Comparison of ENCODE assay signal across 12 cellular contexts in genomic region chr12:75585309-75585708, GRCh38.
DNase-seq lines count a peak whose midpoint lies in the region; ATAC-seq and TF ChIP-seq lines count a peak whose summit lies in the region.
"Had no signal": no experiment of that assay in that cellular context is flagged by ENCODE, and none has a peak within 500 bp of the region (broad histone marks: within the 10 kb centered on the region; RNA-seq: fewer than 3 reads in every experiment).

No MANE protein-coding gene starts in this region.

- CTCF ChIA-PET in HCT116 (lab: Charles Lee), result no interaction called here

- TF ChIP-seq CTCF in HCT116 (IDR thresholded peaks at IDR 0.05 in 2 of 3, conservative IDR thresholded peaks at IDR 0.05 in 1 of 3; ENCODE audit: borderline replicate concordance in 1 of 3, insufficient read depth in 1 of 3, low read depth in 2 of 3, low read length in 2 of 3) (no peak), BE2C (IDR thresholded peaks at IDR 0.05; ENCODE audit: low read depth, low read length) (no peak), GM23338 (conservative IDR thresholded peaks at IDR 0.05; ENCODE audit: low read depth in 2 of 2) (no peak), thyroid gland (IDR thresholded peaks at IDR 0.05) (no peak)

- H4K20me1 ChIP-seq in HCT116 (ENCODE audit: insufficient read depth) (no peaks in the 10 kb centered on the region), GM23338 (replicated peaks; ENCODE audit: insufficient read depth) (no peaks in the 10 kb centered on the region)

- H3K27me3 ChIP-seq in HCT116 (ENCODE audit: insufficient read depth, low read length) (no peaks in the 10 kb centered on the region), skeletal muscle satellite cell (ENCODE audit: control insufficient read depth, insufficient read depth, low read length) (no peaks in the 10 kb centered on the region), BE2C (no peaks in the 10 kb centered on the region), GM23338 (ENCODE audit: insufficient read depth) (no peaks in the 10 kb centered on the region), thyroid gland (no peaks in the 10 kb centered on the region)

- H3K4me1 ChIP-seq in HCT116 (ENCODE audit: control insufficient read depth in 1 of 2, insufficient read depth in 2 of 2, low read length in 2 of 2) (peaks cover 10 to 23% of the 10 kb centered on the region in 2 experiments), skeletal muscle satellite cell (ENCODE audit: control insufficient read depth, insufficient read depth, low read length) (peaks cover 31% of the 10 kb centered on the region), BE2C (no peaks in the 10 kb centered on the region), GM23338 (ENCODE audit: insufficient read depth) (no peaks in the 10 kb centered on the region), thyroid gland (no peaks in the 10 kb centered on the region)

- H3K4me3 Mint-ChIP-seq in GM23338, result no peak overlapping the region

- no peak for TF ChIP-seq RAD21 in HCT116 (IDR thresholded peaks at IDR 0.05; ENCODE audit: low read depth)

- 90 to 91% methylated on average over 4 of the region's 4 CpGs for whole genome bisulfite sequencing in thyroid gland, 2 donors

- peak; percentile 19 for DNase-seq in HCT116 (ENCODE audit: low read depth, low spot score)
- DNase-seq in SK-MEL-5 (ENCODE audit: low read depth, low spot score), result peak; percentile 57
- peak; percentile 73 for DNase-seq in fibroblast of peridontal ligament (ENCODE audit: extremely low read depth)
- DNase-seq in BE2C, result no peak
- DNase-seq in GM23338 (ENCODE audit: low spot score), result no peak
- DNase-seq in thyroid gland, result no peak
- DNase-seq: aorta, DND-41, Right ventricle myocardium superior had no signal

- no peak overlapping the region for H3K9ac ChIP-seq in HCT116 (ENCODE audit: low read length)
- no peak overlapping the region for H3K9ac ChIP-seq in skeletal muscle satellite cell (ENCODE audit: low read depth, low read length)

- peak overlapping the region; percentile 69 for H2AFZ ChIP-seq in HCT116 (ENCODE audit: low read depth, low read length, poor library complexity, severe bottlenecking)
- no peak overlapping the region for H2AFZ ChIP-seq in GM23338

- no peaks in the 10 kb centered on the region for H3K9me3 ChIP-seq in HCT116 (ENCODE audit: control insufficient read depth in 1 of 2, insufficient read depth in 1 of 2, low read depth in 1 of 2, low read length in 2 of 2)
- H3K9me3 ChIP-seq in skeletal muscle satellite cell (replicated peaks; ENCODE audit: low read length), result no peaks in the 10 kb centered on the region
- no peaks in the 10 kb centered on the region for H3K9me3 ChIP-seq in BE2C
- H3K9me3 ChIP-seq in thyroid gland, result no peaks in the 10 kb centered on the region

- no peaks in the 10 kb centered on the region for H3F3A ChIP-seq in GM23338 (replicated peaks; ENCODE audit: low read depth)

- peak overlapping the region; percentile 51 for H3K4me2 ChIP-seq in HCT116 (ENCODE audit: low read length)
- peak overlapping the region; percentile 45 for H3K4me2 ChIP-seq in skeletal muscle satellite cell (ENCODE audit: low read length)
- no peak overlapping the region for H3K4me2 ChIP-seq in GM23338

- H3K4me1 Mint-ChIP-seq in GM23338, result no peaks in the 10 kb centered on the region

- H3K4me3 ChIP-seq in HCT116 (replicated peaks in 1 of 2; ENCODE audit: low read depth in 1 of 2, low read length in 2 of 2) (no peak overlapping the region), skeletal muscle satellite cell (ENCODE audit: low read length) (no peak overlapping the region), BE2C (ENCODE audit: low read depth, low read length) (no peak overlapping the region), GM23338 (no peak overlapping the region), thyroid gland (replicated peaks in 1 of 3) (no peak overlapping the region)

- H3K9me2 ChIP-seq in HCT116 (ENCODE audit: insufficient read depth) (no peaks in the 10 kb centered on the region), GM23338 (ENCODE audit: insufficient read depth) (no peaks in the 10 kb centered on the region)

- H3K36me3 ChIP-seq in HCT116 (ENCODE audit: control insufficient read depth in 1 of 2, insufficient read depth in 2 of 2, low read length in 2 of 2) (no peaks in the 10 kb centered on the region), skeletal muscle satellite cell (ENCODE audit: insufficient read depth, low read length) (no peaks in the 10 kb centered on the region), BE2C (no peaks in the 10 kb centered on the region), GM23338 (ENCODE audit: insufficient read depth) (no peaks in the 10 kb centered on the region), thyroid gland (no peaks in the 10 kb centered on the region)

- intact Hi-C loops in HCT116 (cut with micrococcal nuclease), result no loop called here
- intact Hi-C loops in thyroid gland (cut with DNase I), result no loop called here

- BruUV-seq in HCT116 (replicated peaks; lab: Mats Ljungman, UMichigan), result no TSS peak

- in situ Hi-C loops in SK-MEL-5 (cut with HindIII; ENCODE audit: low pct_unique_long_range_greater_than_20kb, low sequenced_read_pairs), result no loop called here

- POLR2A ChIA-PET in HCT116 (lab: Charles Lee), result no interaction called here

- H3K27me3 Mint-ChIP-seq in GM23338 (ENCODE audit: insufficient read depth, low read depth, poor library complexity), result peaks cover 3% of the 10 kb centered on the region

- peak; percentile 87 for ATAC-seq in HCT116
- no peak for ATAC-seq in GM23338
- ATAC-seq in GM18861 (IDR thresholded peaks at IDR 0.05; ENCODE audit: unreplicated experiment), result no peak
- ATAC-seq: sciatic nerve had no signal

- RAD21 ChIA-PET in HCT116 (lab: Charles Lee; ENCODE audit: low non-redundant PET in 1 of 2, low total read pairs in 2 of 2, uncharacterized antibody in 2 of 2, unreplicated experiment in 2 of 2), result no interaction called here

- H3K79me2 ChIP-seq in HCT116 (ENCODE audit: insufficient read depth, low read length) (no peaks in the 10 kb centered on the region), GM23338 (replicated peaks; ENCODE audit: insufficient read depth) (no peaks in the 10 kb centered on the region)

- H3K27ac ChIP-seq in HCT116 (ENCODE audit: low read depth, low read length), result peak overlapping the region; percentile 25; the same call in 1 of the 2 replicates
- H3K27ac ChIP-seq in GM23338 (ENCODE audit: low read depth), result no peak overlapping the region
- no peak overlapping the region for H3K27ac ChIP-seq in thyroid gland

- no peak for TF ChIP-seq POLR2A in HCT116 (IDR thresholded peaks at IDR 0.05; ENCODE audit: borderline replicate concordance, extremely low read depth, insufficient read depth, insufficient read length)
- no peak for TF ChIP-seq POLR2A in thyroid gland (IDR thresholded peaks at IDR 0.05)

- H3K27ac Mint-ChIP-seq in GM23338, result no peak overlapping the region

- H3K36me3 Mint-ChIP-seq in GM23338 (ENCODE audit: low read depth), result no peaks in the 10 kb centered on the region

- no peaks in the 10 kb centered on the region for H3K9me3 Mint-ChIP-seq in GM23338

TF ChIP-seq in HCT116, 20 proteins besides CTCF, POLR2A, EP300 and RAD21:
- TF ChIP-seq SIN3A (IDR thresholded peaks at IDR 0.05; ENCODE audit: low read depth) (no peak), SP1 (IDR thresholded peaks at IDR 0.05; ENCODE audit: low read depth) (peak; percentile 53), CBX3 (IDR thresholded peaks at IDR 0.05; ENCODE audit: low read depth) (0 out of 2 replicates have a peak, but pooled peaks have one; percentile 31), JUND (IDR thresholded peaks at IDR 0.05) (peak; percentile 65), FOSL1 (IDR thresholded peaks at IDR 0.05; ENCODE audit: low read depth) (peak; percentile 71)

TF ChIP-seq in GM23338, 12 proteins besides CTCF, POLR2A, EP300 and RAD21 (continues in another document):
- TF ChIP-seq, protein P1, sequence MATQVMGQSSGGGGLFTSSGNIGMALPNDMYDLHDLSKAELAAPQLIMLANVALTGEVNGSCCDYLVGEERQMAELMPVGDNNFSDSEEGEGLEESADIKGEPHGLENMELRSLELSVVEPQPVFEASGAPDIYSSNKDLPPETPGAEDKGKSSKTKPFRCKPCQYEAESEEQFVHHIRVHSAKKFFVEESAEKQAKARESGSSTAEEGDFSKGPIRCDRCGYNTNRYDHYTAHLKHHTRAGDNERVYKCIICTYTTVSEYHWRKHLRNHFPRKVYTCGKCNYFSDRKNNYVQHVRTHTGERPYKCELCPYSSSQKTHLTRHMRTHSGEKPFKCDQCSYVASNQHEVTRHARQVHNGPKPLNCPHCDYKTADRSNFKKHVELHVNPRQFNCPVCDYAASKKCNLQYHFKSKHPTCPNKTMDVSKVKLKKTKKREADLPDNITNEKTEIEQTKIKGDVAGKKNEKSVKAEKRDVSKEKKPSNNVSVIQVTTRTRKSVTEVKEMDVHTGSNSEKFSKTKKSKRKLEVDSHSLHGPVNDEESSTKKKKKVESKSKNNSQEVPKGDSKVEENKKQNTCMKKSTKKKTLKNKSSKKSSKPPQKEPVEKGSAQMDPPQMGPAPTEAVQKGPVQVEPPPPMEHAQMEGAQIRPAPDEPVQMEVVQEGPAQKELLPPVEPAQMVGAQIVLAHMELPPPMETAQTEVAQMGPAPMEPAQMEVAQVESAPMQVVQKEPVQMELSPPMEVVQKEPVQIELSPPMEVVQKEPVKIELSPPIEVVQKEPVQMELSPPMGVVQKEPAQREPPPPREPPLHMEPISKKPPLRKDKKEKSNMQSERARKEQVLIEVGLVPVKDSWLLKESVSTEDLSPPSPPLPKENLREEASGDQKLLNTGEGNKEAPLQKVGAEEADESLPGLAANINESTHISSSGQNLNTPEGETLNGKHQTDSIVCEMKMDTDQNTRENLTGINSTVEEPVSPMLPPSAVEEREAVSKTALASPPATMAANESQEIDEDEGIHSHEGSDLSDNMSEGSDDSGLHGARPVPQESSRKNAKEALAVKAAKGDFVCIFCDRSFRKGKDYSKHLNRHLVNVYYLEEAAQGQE (IDR thresholded peaks at IDR 0.05; ENCODE audit: unreplicated experiment), result no peak
- no peak for TF ChIP-seq NANOG (IDR thresholded peaks at IDR 0.05; ENCODE audit: borderline replicate concordance)
- no peak for TF ChIP-seq EZH2phosphoT487 (IDR thresholded peaks at IDR 0.05; ENCODE audit: unreplicated experiment)
- TF ChIP-seq CREB1 (CRISPR knock-in tag; IDR thresholded peaks at IDR 0.05; ENCODE audit: low read depth), result no peak
- no peak for TF ChIP-seq EZH2 (IDR thresholded peaks at IDR 0.05; ENCODE audit: low read depth, unreplicated experiment)
- TF ChIP-seq STAT1 (IDR thresholded peaks at IDR 0.05; ENCODE audit: unreplicated experiment), result no peak
- TF ChIP-seq ZNF331 (CRISPR knock-in tag; IDR thresholded peaks at IDR 0.05; ENCODE audit: low read depth), result no peak
- no peak for TF ChIP-seq ZNF114 (CRISPR knock-in tag; IDR thresholded peaks at IDR 0.05)
- TF ChIP-seq POLR2AphosphoS5 (IDR thresholded peaks at IDR 0.05; ENCODE audit: low read depth), result no peak

Comparison
In these comparisons a context has a peak if more than half of its experiments do, and no peak if none do; other contexts are left out.
1. DNase-seq: peak in HCT116 (single experiment), SK-MEL-5 (single experiment) and fibroblast of peridontal ligament (single experiment); none in BE2C (single experiment), GM23338 (single experiment) and thyroid gland (0 of 2).